ENCODE assay signal across 1 cellular context in genomic region chr10:100528885-100529472, GRCh38.
TF ChIP-seq lines count a peak whose summit lies in the region.

No MANE protein-coding gene starts in this region.

TF ChIP-seq in endothelial cell of umbilical vein, 7 proteins besides CTCF, POLR2A, EP300 and RAD21:
- TF ChIP-seq EZH2 (IDR thresholded peaks at IDR 0.05; ENCODE audit: borderline replicate concordance, low read depth, low read length, severe bottlenecking) (no peak), MAX (IDR thresholded peaks at IDR 0.05; ENCODE audit: insufficient read depth, insufficient read length) (no peak), POLR2AphosphoS5 (IDR thresholded peaks at IDR 0.05; ENCODE audit: insufficient read depth, low read depth, low read length) (no peak), GATA2 (IDR thresholded peaks at IDR 0.05; ENCODE audit: insufficient read depth, insufficient read length, low read depth, low read length) (no peak), MYC (IDR thresholded peaks at IDR 0.05; ENCODE audit: low read depth, low read length) (no peak), FOS (IDR thresholded peaks at IDR 0.05; ENCODE audit: borderline replicate concordance, insufficient read depth, low read length) (no peak), JUN (IDR thresholded peaks at IDR 0.05; ENCODE audit: borderline replicate concordance, insufficient read depth, insufficient read length, low read depth) (no peak)
